In genomic region chr22:44648085-44648820, GRCh38 we compare ENCODE assay signal across 12 cellular contexts. TPM values are rescaled to one million over a fixed set of nuclear protein-coding genes. Genes with fewer than 3 reads are reported as not detected.
DNase-seq lines count a peak whose midpoint lies in the region; ATAC-seq, FAIRE-seq and TF ChIP-seq lines count a peak whose summit lies in the region.
"Had no signal": no experiment of that assay in that cellular context is flagged by ENCODE, and none has a peak within 500 bp of the region (broad histone marks: within the 10 kb centered on the region; RNA-seq: fewer than 3 reads in every experiment).

No MANE protein-coding gene starts in this region.

- no peak for DNase-seq in K562 (ENCODE audit: extremely low read depth in 1 of 4, low spot score in 3 of 4)
- DNase-seq in left ventricle myocardium superior = peak; percentile 51
- no peak for DNase-seq in prostate gland (ENCODE audit: low spot score)
- no peak for DNase-seq in thyroid gland
- DNase-seq in effector memory CD8-positive, alpha-beta T cell = no peak
- DNase-seq in NCI-H524 treated with DMSO at 0.1 percent for 48 hours (lab: John Stamatoyannopoulos, UW) = no peak
- no peak for DNase-seq in NCI-H1417 treated with DMSO at 0.1 percent for 48 hours (lab: John Stamatoyannopoulos, UW)
- DNase-seq: KG1 had no signal

- ATAC-seq in K562 = peak; percentile 28; the same call in 1 of the 3 replicates
- ATAC-seq in left ventricle myocardium superior = peak; percentile 72
- no peak for ATAC-seq in effector memory CD8-positive, alpha-beta T cell (replicated peaks)
- ATAC-seq: stimulated activated effector memory CD8-positive, alpha-beta T cell treated with anti-CD3 and anti-CD28 coated beads, Interleukin-12 subunit alpha, Interleukin-12 subunit beta, amount 100 ng/mL, for 72 hours; WTC11 had no signal

- no peak for TF ChIP-seq EP300 in K562 (IDR thresholded peaks at IDR 0.05; ENCODE audit: low read length)

- in situ Hi-C loops in K562 (cut with MboI) = no loop called here

- H3K27me3 Mint-ChIP-seq in effector memory CD8-positive, alpha-beta T cell = peaks cover 0 to 7% of the 10 kb centered on the region in 2 donors

- no peak for TF ChIP-seq CTCF in K562 (IDR thresholded peaks at IDR 0.05 in 2 of 3, conservative IDR thresholded peaks at IDR 0.05 in 1 of 3; ENCODE audit: insufficient read depth in 2 of 3, low read depth in 1 of 3, low read length in 3 of 3)
- TF ChIP-seq CTCF in prostate gland (IDR thresholded peaks at IDR 0.05) = no peak
- no peak for TF ChIP-seq CTCF in thyroid gland (IDR thresholded peaks at IDR 0.05)

- no peak overlapping the region for H3K27ac Mint-ChIP-seq in effector memory CD8-positive, alpha-beta T cell
- H3K27ac Mint-ChIP-seq: CD14-positive monocyte; stimulated activated effector memory CD8-positive, alpha-beta T cell treated with anti-CD3 and anti-CD28 coated beads, Interleukin-12 subunit alpha, Interleukin-12 subunit beta, amount 100 ng/mL, for 72 hours; WTC11 had no signal

- H3K4me3 Mint-ChIP-seq in effector memory CD8-positive, alpha-beta T cell = no peak overlapping the region
- H3K4me3 Mint-ChIP-seq: stimulated activated effector memory CD8-positive, alpha-beta T cell treated with anti-CD3 and anti-CD28 coated beads, Interleukin-12 subunit alpha, Interleukin-12 subunit beta, amount 100 ng/mL, for 72 hours; WTC11 had no signal

- no peak for TF ChIP-seq POLR2A in K562 (conservative IDR thresholded peaks at IDR 0.05)
- no peak for TF ChIP-seq POLR2A in prostate gland (IDR thresholded peaks at IDR 0.05)
- TF ChIP-seq POLR2A in thyroid gland (IDR thresholded peaks at IDR 0.05) = no peak

- H3K4me1 ChIP-seq in BLaER1 treated with 17β-estradiol and CSF1 and Interleukin-3, amounts not matched to agents 10 nM and 100 nM = peaks cover 24 to 75% (median 43%) of the 10 kb centered on the region in 10 experiments
- H3K4me1 ChIP-seq in K562 (replicated peaks in 1 of 2; ENCODE audit: control insufficient read depth in 2 of 2, insufficient read depth in 2 of 2, low read length in 2 of 2) (peaks cover 0 to 4% of the 10 kb centered on the region in 2 experiments; a peak in 2 of 5 replicates), prostate gland (replicated peaks) (no peaks in the 10 kb centered on the region), thyroid gland (peaks cover 0 to 6% of the 10 kb centered on the region in 2 donors)

- H3K9ac ChIP-seq in BLaER1 treated with 17β-estradiol and CSF1 and Interleukin-3, amounts not matched to agents 10 nM and 100 nM = peak overlapping the region in 1 of 11 experiments; percentile 33; a peak in 1 of 22 replicates
- H3K9ac ChIP-seq in K562 (ENCODE audit: insufficient read depth in 1 of 2, low read depth in 2 of 2, low read length in 2 of 2) = no peak overlapping the region

- H3K4me2 ChIP-seq in BLaER1 treated with 17β-estradiol and CSF1 and Interleukin-3, amounts not matched to agents 10 nM and 100 nM = peak overlapping the region in 10 of 11 experiments; percentile 8 to 82 (median 64); a peak in 14 of 22 replicates
- H3K4me2 ChIP-seq in K562 (ENCODE audit: insufficient read depth, low read length) = no peak overlapping the region

- no peak overlapping the region for H2AFZ ChIP-seq in K562 (ENCODE audit: low read depth, low read length)

- no peak for TF ChIP-seq RAD21 in K562 (CRISPR knock-in tag; conservative IDR thresholded peaks at IDR 0.05 in 1 of 2, IDR thresholded peaks at IDR 0.05 in 1 of 2)

- no peaks in the 10 kb centered on the region for H3K27me3 ChIP-seq in BLaER1 treated with 17β-estradiol and CSF1 and Interleukin-3, amounts not matched to agents 10 nM and 100 nM
- H3K27me3 ChIP-seq in K562 (ENCODE audit: control insufficient read depth in 2 of 2, insufficient read depth in 2 of 2, low read length in 2 of 2) (peaks cover 0 to 24% of the 10 kb centered on the region in 2 experiments; a peak in 3 of 5 replicates), prostate gland (replicated peaks; ENCODE audit: insufficient read depth) (no peaks in the 10 kb centered on the region), thyroid gland (no peaks in the 10 kb centered on the region)

- no peak for FAIRE-seq in K562 (lab: Jason Lieb, UNC)

- H3K36me3 ChIP-seq in BLaER1 treated with 17β-estradiol and CSF1 and Interleukin-3, amounts not matched to agents 10 nM and 100 nM = no peaks in the 10 kb centered on the region
- H3K36me3 ChIP-seq in K562 (ENCODE audit: control insufficient read depth, insufficient read depth, low read length) = no peaks in the 10 kb centered on the region
- no peaks in the 10 kb centered on the region for H3K36me3 ChIP-seq in prostate gland
- no peaks in the 10 kb centered on the region for H3K36me3 ChIP-seq in thyroid gland

- no peaks in the 10 kb centered on the region for H3K9me1 ChIP-seq in K562 (ENCODE audit: control insufficient read depth, insufficient read depth, low read length)

- H4K20me1 ChIP-seq in BLaER1 treated with 17β-estradiol and CSF1 and Interleukin-3, amounts not matched to agents 10 nM and 100 nM = no peaks in the 10 kb centered on the region
- no peaks in the 10 kb centered on the region for H4K20me1 ChIP-seq in K562 (replicated peaks; ENCODE audit: control insufficient read depth, insufficient read depth, low read length)

- POLR2A ChIA-PET in K562 (lab: Yijun Ruan, JAX) = no interaction called here

- H3K9me3 ChIP-seq in BLaER1 treated with 17β-estradiol and CSF1 and Interleukin-3, amounts not matched to agents 10 nM and 100 nM (replicated peaks in 1 of 11) = peaks cover 0 to 4% (median 2%) of the 10 kb centered on the region in 11 experiments; a peak in 12 of 22 replicates
- no peaks in the 10 kb centered on the region for H3K9me3 ChIP-seq in K562 (replicated peaks; ENCODE audit: control insufficient read depth, insufficient read depth, low read depth, low read length)
- no peaks in the 10 kb centered on the region for H3K9me3 ChIP-seq in prostate gland
- no peaks in the 10 kb centered on the region for H3K9me3 ChIP-seq in thyroid gland

- H3K9me3 Mint-ChIP-seq in effector memory CD8-positive, alpha-beta T cell = no peaks in the 10 kb centered on the region
- H3K9me3 Mint-ChIP-seq: CD14-positive monocyte; stimulated activated effector memory CD8-positive, alpha-beta T cell treated with anti-CD3 and anti-CD28 coated beads, Interleukin-12 subunit alpha, Interleukin-12 subunit beta, amount 100 ng/mL, for 72 hours; WTC11 had no signal

- CTCF ChIA-PET in K562 (lab: Yijun Ruan, JAX; ENCODE audit: low intra/inter-chr PET ratio) = no interaction called here

- 2% methylated on average over 10 of the region's 12 CpGs for WGBS in K562 (ENCODE audit: insufficient coverage, low coverage, missing lambda C conversion rate)
- WGBS in prostate gland = 80% methylated on average over 11 of the region's 12 CpGs
- 70 to 80% methylated on average over 12 of the region's 12 CpGs for WGBS in thyroid gland, 2 donors

- no TSS peak for BruUV-seq in K562 (replicated peaks; lab: Mats Ljungman, UMichigan)

- no peaks in the 10 kb centered on the region for H3K79me2 ChIP-seq in K562 (ENCODE audit: control insufficient read depth, insufficient read depth, low read length)

- H3K4me3 ChIP-seq in BLaER1 treated with 17β-estradiol and CSF1 and Interleukin-3, amounts not matched to agents 10 nM and 100 nM = no peak overlapping the region
- H3K4me3 ChIP-seq in K562 (no peak overlapping the region), prostate gland (no peak overlapping the region), thyroid gland (replicated peaks in 1 of 3) (no peak overlapping the region)

- intact Hi-C loops in K562 (cut with micrococcal nuclease) = no loop called here
- intact Hi-C loops in left ventricle myocardium superior (cut with micrococcal nuclease) = no loop called here
- intact Hi-C loops in prostate gland (cut with DNase I) = no loop called here
- intact Hi-C loops in thyroid gland (cut with DNase I) = no loop called here

- H3K4me1 Mint-ChIP-seq in effector memory CD8-positive, alpha-beta T cell (ENCODE audit: low read depth in 2 of 2) = peaks cover 0 to 4% of the 10 kb centered on the region in 2 donors
- H3K4me1 Mint-ChIP-seq: stimulated activated effector memory CD8-positive, alpha-beta T cell treated with anti-CD3 and anti-CD28 coated beads, Interleukin-12 subunit alpha, Interleukin-12 subunit beta, amount 100 ng/mL, for 72 hours; WTC11 had no signal

- H3K27ac ChIP-seq in BLaER1 treated with 17β-estradiol and CSF1 and Interleukin-3, amounts not matched to agents 10 nM and 100 nM = no peak overlapping the region; a peak in 2 of 22 replicates
- H3K27ac ChIP-seq in K562 (ENCODE audit: extremely low read depth, low read depth, low read length) (no peak overlapping the region), prostate gland (peak overlapping the region; percentile 7 to 46), thyroid gland (peak overlapping the region in 1 of 3 donors; percentile 18)

- peaks cover 9% of the 10 kb centered on the region for H3K36me3 Mint-ChIP-seq in effector memory CD8-positive, alpha-beta T cell (ENCODE audit: insufficient read depth)
- H3K36me3 Mint-ChIP-seq: CD14-positive monocyte; stimulated activated effector memory CD8-positive, alpha-beta T cell treated with anti-CD3 and anti-CD28 coated beads, Interleukin-12 subunit alpha, Interleukin-12 subunit beta, amount 100 ng/mL, for 72 hours; WTC11 had no signal

TF ChIP-seq in K562, 482 proteins besides CTCF, POLR2A, EP300 and RAD21:
- TF ChIP-seq ZNF717 (CRISPR knock-in tag; IDR thresholded peaks at IDR 0.05) (no peak), MTA2 (IDR thresholded peaks at IDR 0.05; ENCODE audit: low read depth) (no peak), ZNF3 (CRISPR knock-in tag; IDR thresholded peaks at IDR 0.05) (no peak)

RNA-seq across cellular contexts. Expression of gene PRR5, which starts 53.8 kb away (rescaled TPM):
- 27.6 and 71.3 TPM in 2 replicates for total RNA-seq in K562 (2011; cell fraction: chromatin; rRNA removed; ENCODE audit: low replicate concordance)
- 52.4 and 59.9 TPM in 2 replicates for total RNA-seq in K562 (2011; cell fraction: nucleolus; rRNA removed)
- 38.4 and 39.2 TPM in 2 replicates for total RNA-seq in K562 (2011; cell fraction: nucleoplasm; rRNA removed)
- total RNA-seq in K562 (2014; rRNA removed) (13.3 and 18.4 TPM in 2 replicates), K562 (2014; rRNA removed; fragmentation: Illumina TruSeq; extraction: Trizol) (3.1 and 4.6 TPM in 2 replicates), K562 (2015; rRNA removed; fragmentation: Illumina TruSeq; extraction: Trizol) (7.5 and 9.5 TPM in 2 replicates), K562 (2021) (21.0 and 26.2 TPM in 2 replicates), left ventricle myocardium superior (2.9 TPM), prostate gland (10 to 100 TPM; 47.8 to 56.5 TPM), thyroid gland (10 to 100 TPM; 17.3 to 31.8 (median 26.9) TPM)
- polyA plus RNA-seq in K562 (2011; rRNA removed) (10.1 and 14.5 TPM in 2 replicates), K562 (2014; fragmentation: Illumina TruSeq; extraction: Trizol) (6.6 and 9.5 TPM in 2 replicates), K562 (2014; fragmentation: Nextera tagmentation; extraction: Ambion mirVana) (under 1 TPM; 0.13 to 0.49 TPM), K562 (2014; rRNA removed) (18.6 and 20.3 TPM in 2 replicates)
- 14.2 and 35.6 TPM in 2 replicates for polyA plus RNA-seq in K562 (2011; cell fraction: cytosol; rRNA removed)
- polyA plus RNA-seq in K562 (2011; cell fraction: nucleus; rRNA removed) = 22.8 and 38.7 TPM in 2 replicates
- polyA plus RNA-seq in K562 (2012) = 10.9 and 11.6 TPM in 2 replicates
- 9.7 and 11.6 TPM in 2 replicates for polyA minus RNA-seq in K562 (2011; rRNA and poly(A)+ RNA removed)
- polyA minus RNA-seq in K562 (2011; cell fraction: cytosol; rRNA and poly(A)+ RNA removed) = 14.1 and 21.0 TPM in 2 replicates
- polyA minus RNA-seq in K562 (2011; cell fraction: nucleus; rRNA and poly(A)+ RNA removed) = 22.3 and 30.8 TPM in 2 replicates

Comparison
In these comparisons a context has a peak if more than half of its experiments do, and no peak if none do; other contexts are left out.
1. H3K27ac ChIP-seq: peak in prostate gland (2 of 2); none in BLaER1 treated with 17β-estradiol and CSF1 and Interleukin-3, amounts not matched to agents 10 nM and 100 nM (0 of 11) and K562 (single experiment).